In genomic region chr18:74257083-74257482, GRCh38 we compare ENCODE assay signal across 18 cellular contexts. TPM values are rescaled to one million over a fixed set of nuclear protein-coding genes. Genes with fewer than 3 reads are reported as not detected.
DNase-seq lines count a peak whose midpoint lies in the region; ATAC-seq and TF ChIP-seq lines count a peak whose summit lies in the region.
"Had no signal": no experiment of that assay in that cellular context is flagged by ENCODE, and none has a peak within 500 bp of the region (broad histone marks: within the 10 kb centered on the region; RNA-seq: fewer than 3 reads in every experiment).

No MANE protein-coding gene starts in this region.

- H3K36me3 ChIP-seq in neural progenitor cell: no peaks in the 10 kb centered on the region

- TF ChIP-seq POLR2A in NB4 (IDR thresholded peaks at IDR 0.05; ENCODE audit: extremely low read depth, insufficient read length): no peak

- H3K36me3 Mint-ChIP-seq in WTC11 (peaks cover 64% of the 10 kb centered on the region), neural progenitor cell (peaks cover 7% of the 10 kb centered on the region)

- no peak overlapping the region for H2AFZ ChIP-seq in neural progenitor cell (replicated peaks)

- DNase-seq in NB4 (ENCODE audit: low read depth) (peak; percentile 30), WTC11 (ENCODE audit: low spot score) (no peak), left cardiac atrium (no peak), neural progenitor cell (ENCODE audit: low spot score) (no peak), foreskin keratinocyte (no peak), coronary artery (ENCODE audit: low spot score) (no peak), OCI-M1 (lab: John Stamatoyannopoulos, UW) (no peak)
- DNase-seq: CD8-positive, alpha-beta memory T cell; KG1; MV-4-11; NCI-H1436 treated with DMSO at 0.1 percent for 48 hours; NCI-H2081 treated with DMSO at 0.1 percent for 48 hours; NCI-H446 treated with DMSO at 0.1 percent for 48 hours; NCI-H69; SHP77 had no signal

- intact Hi-C loops in left cardiac atrium (cut with DNase I): no loop called here

- H3K27ac ChIP-seq in neural progenitor cell: no peak overlapping the region
- no peak overlapping the region for H3K27ac ChIP-seq in foreskin keratinocyte
- H3K27ac ChIP-seq in coronary artery: no peak overlapping the region
- H3K27ac ChIP-seq: BLaER1 treated with 17β-estradiol and CSF1 and Interleukin-3, amounts not matched to agents 10 nM and 100 nM; SK-N-MC had no signal

- H3K4me1 Mint-ChIP-seq in WTC11 (peaks cover 35% of the 10 kb centered on the region), neural progenitor cell (peaks cover 22% of the 10 kb centered on the region)
- H3K4me1 Mint-ChIP-seq: CD8-positive, alpha-beta memory T cell had no signal

- no peaks in the 10 kb centered on the region for H3K9me3 ChIP-seq in neural progenitor cell (ENCODE audit: low read depth)
- H3K9me3 ChIP-seq: BLaER1 treated with 17β-estradiol and CSF1 and Interleukin-3, amounts not matched to agents 10 nM and 100 nM had no signal

- H3K4me3 ChIP-seq in NB4 (ENCODE audit: low read depth, low read length) (no peak overlapping the region), neural progenitor cell (no peak overlapping the region), coronary artery (no peak overlapping the region)
- H3K4me3 ChIP-seq: BLaER1 treated with 17β-estradiol and CSF1 and Interleukin-3, amounts not matched to agents 10 nM and 100 nM; SK-N-MC had no signal

- no peak overlapping the region for H3K9ac ChIP-seq in neural progenitor cell
- H3K9ac ChIP-seq: BLaER1 treated with 17β-estradiol and CSF1 and Interleukin-3, amounts not matched to agents 10 nM and 100 nM had no signal

- H3K4me3 Mint-ChIP-seq in WTC11: no peak overlapping the region
- H3K4me3 Mint-ChIP-seq in neural progenitor cell: peak overlapping the region; percentile 35
- H3K4me3 Mint-ChIP-seq: CD8-positive, alpha-beta memory T cell had no signal

- no peak for TF ChIP-seq CTCF in NB4 (IDR thresholded peaks at IDR 0.05; ENCODE audit: low read depth, low read length)
- TF ChIP-seq CTCF in WTC11 (IDR thresholded peaks at IDR 0.05): no peak
- TF ChIP-seq CTCF in neural progenitor cell (IDR thresholded peaks at IDR 0.05): no peak
- TF ChIP-seq CTCF in foreskin keratinocyte (conservative IDR thresholded peaks at IDR 0.05): no peak
- TF ChIP-seq CTCF in coronary artery (IDR thresholded peaks at IDR 0.05): no peak

- H3K9me3 Mint-ChIP-seq in WTC11: no peaks in the 10 kb centered on the region
- no peaks in the 10 kb centered on the region for H3K9me3 Mint-ChIP-seq in neural progenitor cell
- H3K9me3 Mint-ChIP-seq: CD8-positive, alpha-beta memory T cell had no signal

- H3K27ac Mint-ChIP-seq in WTC11 (0 out of 2 replicates have a peak overlapping the region, but pooled peaks have one; percentile 53), neural progenitor cell (no peak overlapping the region)

- H3K27me3 ChIP-seq in neural progenitor cell: no peaks in the 10 kb centered on the region
- H3K27me3 ChIP-seq in foreskin keratinocyte: no peaks in the 10 kb centered on the region
- H3K27me3 ChIP-seq: BLaER1 treated with 17β-estradiol and CSF1 and Interleukin-3, amounts not matched to agents 10 nM and 100 nM had no signal

- CTCF ChIA-PET in WTC11 (lab: Charles Lee): no interaction called here

- peak; percentile 60; the same call in 1 of the 2 replicates for ATAC-seq in WTC11
- ATAC-seq in left cardiac atrium: peak; percentile 29 to 85
- no peak for ATAC-seq in foreskin keratinocyte

- H3K4me1 ChIP-seq in neural progenitor cell (peaks cover 12% of the 10 kb centered on the region), foreskin keratinocyte (no peaks in the 10 kb centered on the region)

- H3K27me3 Mint-ChIP-seq in WTC11 (ENCODE audit: low read depth) (no peaks in the 10 kb centered on the region), neural progenitor cell (ENCODE audit: insufficient read depth, low read depth) (no peaks in the 10 kb centered on the region)
- H3K27me3 Mint-ChIP-seq: CD8-positive, alpha-beta memory T cell had no signal

- POLR2A ChIA-PET in WTC11 (lab: Charles Lee): no interaction called here

- no peaks in the 10 kb centered on the region for H3K79me2 ChIP-seq in neural progenitor cell (ENCODE audit: low read depth)

- H4K20me1 ChIP-seq in neural progenitor cell (ENCODE audit: low read depth): no peaks in the 10 kb centered on the region
- H4K20me1 ChIP-seq: BLaER1 treated with 17β-estradiol and CSF1 and Interleukin-3, amounts not matched to agents 10 nM and 100 nM had no signal

- no peak overlapping the region for H3K4me2 ChIP-seq in neural progenitor cell
- H3K4me2 ChIP-seq: BLaER1 treated with 17β-estradiol and CSF1 and Interleukin-3, amounts not matched to agents 10 nM and 100 nM had no signal

- H3F3A ChIP-seq in neural progenitor cell (ENCODE audit: low read depth): no peaks in the 10 kb centered on the region

TF ChIP-seq in WTC11, 78 proteins besides CTCF, POLR2A, EP300 and RAD21 (continues in another document):
- TF ChIP-seq NR1H2 (CRISPR knock-in tag; IDR thresholded peaks at IDR 0.05) (no peak), ZNF671 (CRISPR knock-in tag; IDR thresholded peaks at IDR 0.05) (no peak), CREB1 (CRISPR knock-in tag; IDR thresholded peaks at IDR 0.05) (no peak), AFF4 (CRISPR knock-in tag; IDR thresholded peaks at IDR 0.05; ENCODE audit: borderline replicate concordance) (no peak), NR2C2 (CRISPR knock-in tag; IDR thresholded peaks at IDR 0.05) (no peak), GABPB1 (CRISPR knock-in tag; IDR thresholded peaks at IDR 0.05) (no peak), GRHL2 (CRISPR knock-in tag; IDR thresholded peaks at IDR 0.05; ENCODE audit: insufficient replicate concordance, severe bottlenecking) (no peak)
- TF ChIP-seq, protein P1, sequence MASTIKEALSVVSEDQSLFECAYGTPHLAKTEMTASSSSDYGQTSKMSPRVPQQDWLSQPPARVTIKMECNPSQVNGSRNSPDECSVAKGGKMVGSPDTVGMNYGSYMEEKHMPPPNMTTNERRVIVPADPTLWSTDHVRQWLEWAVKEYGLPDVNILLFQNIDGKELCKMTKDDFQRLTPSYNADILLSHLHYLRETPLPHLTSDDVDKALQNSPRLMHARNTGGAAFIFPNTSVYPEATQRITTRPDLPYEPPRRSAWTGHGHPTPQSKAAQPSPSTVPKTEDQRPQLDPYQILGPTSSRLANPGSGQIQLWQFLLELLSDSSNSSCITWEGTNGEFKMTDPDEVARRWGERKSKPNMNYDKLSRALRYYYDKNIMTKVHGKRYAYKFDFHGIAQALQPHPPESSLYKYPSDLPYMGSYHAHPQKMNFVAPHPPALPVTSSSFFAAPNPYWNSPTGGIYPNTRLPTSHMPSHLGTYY (CRISPR knock-in tag; IDR thresholded peaks at IDR 0.05): no peak
- TF ChIP-seq, protein P2, sequence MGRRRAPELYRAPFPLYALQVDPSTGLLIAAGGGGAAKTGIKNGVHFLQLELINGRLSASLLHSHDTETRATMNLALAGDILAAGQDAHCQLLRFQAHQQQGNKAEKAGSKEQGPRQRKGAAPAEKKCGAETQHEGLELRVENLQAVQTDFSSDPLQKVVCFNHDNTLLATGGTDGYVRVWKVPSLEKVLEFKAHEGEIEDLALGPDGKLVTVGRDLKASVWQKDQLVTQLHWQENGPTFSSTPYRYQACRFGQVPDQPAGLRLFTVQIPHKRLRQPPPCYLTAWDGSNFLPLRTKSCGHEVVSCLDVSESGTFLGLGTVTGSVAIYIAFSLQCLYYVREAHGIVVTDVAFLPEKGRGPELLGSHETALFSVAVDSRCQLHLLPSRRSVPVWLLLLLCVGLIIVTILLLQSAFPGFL (CRISPR knock-in tag; IDR thresholded peaks at IDR 0.05; ENCODE audit: borderline replicate concordance): no peak

RNA-seq across cellular contexts. Expression of gene CYB5A, which starts 34.7 kb away (rescaled TPM):
- 127 to 170 TPM (median 159 TPM) in 3 replicates for total RNA-seq in WTC11 (2021)
- total RNA-seq in left cardiac atrium: 100 to 1,000 TPM in 1 of 2 donors, 10 to 100 TPM in 1; 66.7 to 122 TPM
- 28.2 and 33.7 TPM in 2 replicates for total RNA-seq in neural progenitor cell (ENCODE audit: low replicate concordance)
- 36.4 and 49.0 TPM in 2 replicates for total RNA-seq in foreskin keratinocyte
- 52.4 and 70.8 TPM in 2 replicates for polyA plus RNA-seq in foreskin keratinocyte

RNA-seq across cellular contexts. Expression of gene C18orf63, which starts 58.6 kb away (rescaled TPM):
- total RNA-seq in WTC11 (2021) (not detected in 3 replicates), left cardiac atrium (not detected), neural progenitor cell (ENCODE audit: low replicate concordance) (not detected in 2 replicates), foreskin keratinocyte (not detected in 2 replicates)
- not detected in 2 replicates for polyA plus RNA-seq in foreskin keratinocyte
- total RNA-seq: CD8-positive, alpha-beta memory T cell; H1 had no signal
- polyA plus RNA-seq: CD8-positive, alpha-beta memory T cell; H1 had no signal
